In genomic region chr4:14916554-14917304, GRCh38 we compare ENCODE assay signal across 11 cellular contexts.
A peak's percentile ranks its signal among the peaks of the same experiment; 100 is the strongest.
DNase-seq lines count a peak whose midpoint lies in the region; ATAC-seq, FAIRE-seq and TF ChIP-seq lines count a peak whose summit lies in the region.
"Had no signal": no experiment of that assay in that cellular context is flagged by ENCODE, and none has a peak within 500 bp of the region (broad histone marks: within the 10 kb centered on the region; RNA-seq: fewer than 3 reads in every experiment).

No MANE protein-coding gene starts in this region.

- no peak overlapping the region for H3K4me2 ChIP-seq in neural progenitor cell

- no peak overlapping the region for H3K27ac Mint-ChIP-seq in neural progenitor cell
- no peak overlapping the region for H3K27ac Mint-ChIP-seq in WTC11
- H3K27ac Mint-ChIP-seq: stimulated activated effector memory CD8-positive, alpha-beta T cell treated with anti-CD3 and anti-CD28 coated beads, Interleukin-12 subunit alpha, Interleukin-12 subunit beta, amount 100 ng/mL, for 72 hours had no signal

- DNase-seq in GM18507 (ENCODE audit: extremely low spot score, insufficient read length, low read depth) = no peak
- DNase-seq in OCI-M1 (lab: John Stamatoyannopoulos, UW) = peak; percentile 22
- peak; percentile 21 for DNase-seq in fibroblast of gingiva (ENCODE audit: low read depth)
- DNase-seq in neural progenitor cell (ENCODE audit: low spot score) = no peak
- no peak for DNase-seq in WTC11 (ENCODE audit: low spot score)
- no peak for DNase-seq in NCI-H1417 treated with DMSO at 0.1 percent for 48 hours (lab: John Stamatoyannopoulos, UW)
- no peak for DNase-seq in activated CD4-positive, alpha-beta T cell treated with anti-CD3 and anti-CD28 coated beads for 1 hour
- DNase-seq in 8988T = no peak

- H4K20me1 ChIP-seq in neural progenitor cell (ENCODE audit: low read depth) = no peaks in the 10 kb centered on the region

- peak; percentile 41 for FAIRE-seq in GM18507 (lab: Jason Lieb, UNC)

- H3K9ac ChIP-seq in neural progenitor cell = no peak overlapping the region

- no peaks in the 10 kb centered on the region for H3K27me3 ChIP-seq in neural progenitor cell

- no peak overlapping the region for H3K27ac ChIP-seq in neural progenitor cell
- H3K27ac ChIP-seq: HL-60, SK-N-MC had no signal

- H3K79me2 ChIP-seq in neural progenitor cell (ENCODE audit: low read depth) = no peaks in the 10 kb centered on the region

- no peaks in the 10 kb centered on the region for H3K4me1 ChIP-seq in neural progenitor cell

- no peak overlapping the region for H3K4me3 ChIP-seq in neural progenitor cell
- H3K4me3 ChIP-seq: SK-N-MC had no signal

- H3K36me3 ChIP-seq in neural progenitor cell = no peaks in the 10 kb centered on the region

- H3K9me3 Mint-ChIP-seq in neural progenitor cell (no peaks in the 10 kb centered on the region), WTC11 (peaks cover 16% of the 10 kb centered on the region)
- H3K9me3 Mint-ChIP-seq: stimulated activated effector memory CD8-positive, alpha-beta T cell treated with anti-CD3 and anti-CD28 coated beads, Interleukin-12 subunit alpha, Interleukin-12 subunit beta, amount 100 ng/mL, for 72 hours had no signal

- H3K9me3 ChIP-seq in neural progenitor cell (ENCODE audit: low read depth) = no peaks in the 10 kb centered on the region

- H3K4me3 Mint-ChIP-seq in neural progenitor cell = no peak overlapping the region
- H3K4me3 Mint-ChIP-seq in WTC11 = no peak overlapping the region
- H3K4me3 Mint-ChIP-seq: stimulated activated effector memory CD8-positive, alpha-beta T cell treated with anti-CD3 and anti-CD28 coated beads, Interleukin-12 subunit alpha, Interleukin-12 subunit beta, amount 100 ng/mL, for 72 hours had no signal

- peak overlapping the region; percentile 0 for H2AFZ ChIP-seq in neural progenitor cell (replicated peaks)

- peaks cover 4% of the 10 kb centered on the region for H3F3A ChIP-seq in neural progenitor cell (ENCODE audit: low read depth)

- CTCF ChIA-PET in WTC11 (lab: Charles Lee) = no interaction called here

- POLR2A ChIA-PET in WTC11 (lab: Charles Lee) = no interaction called here

- TF ChIP-seq CTCF in neural progenitor cell (IDR thresholded peaks at IDR 0.05) (no peak), WTC11 (IDR thresholded peaks at IDR 0.05) (no peak)

- H3K27me3 Mint-ChIP-seq in neural progenitor cell (ENCODE audit: insufficient read depth, low read depth) = no peaks in the 10 kb centered on the region
- H3K27me3 Mint-ChIP-seq in WTC11 (ENCODE audit: low read depth) = no peaks in the 10 kb centered on the region

- H3K4me1 Mint-ChIP-seq in neural progenitor cell (peaks cover 3% of the 10 kb centered on the region), WTC11 (no peaks in the 10 kb centered on the region)
- H3K4me1 Mint-ChIP-seq: stimulated activated effector memory CD8-positive, alpha-beta T cell treated with anti-CD3 and anti-CD28 coated beads, Interleukin-12 subunit alpha, Interleukin-12 subunit beta, amount 100 ng/mL, for 72 hours had no signal

- ATAC-seq in WTC11 = no peak
- ATAC-seq: stimulated activated effector memory CD8-positive, alpha-beta T cell treated with anti-CD3 and anti-CD28 coated beads, Interleukin-12 subunit alpha, Interleukin-12 subunit beta, amount 100 ng/mL, for 72 hours had no signal

- no peaks in the 10 kb centered on the region for H3K36me3 Mint-ChIP-seq in neural progenitor cell
- no peaks in the 10 kb centered on the region for H3K36me3 Mint-ChIP-seq in WTC11
- H3K36me3 Mint-ChIP-seq: stimulated activated effector memory CD8-positive, alpha-beta T cell treated with anti-CD3 and anti-CD28 coated beads, Interleukin-12 subunit alpha, Interleukin-12 subunit beta, amount 100 ng/mL, for 72 hours had no signal

TF ChIP-seq in WTC11, 78 proteins besides CTCF, POLR2A, EP300 and RAD21:
- TF ChIP-seq TEAD1 (CRISPR knock-in tag; IDR thresholded peaks at IDR 0.05) (no peak), ZSCAN18 (CRISPR knock-in tag; IDR thresholded peaks at IDR 0.05) (no peak), TEAD4 (CRISPR knock-in tag; IDR thresholded peaks at IDR 0.05) (no peak), AFF4 (CRISPR knock-in tag; IDR thresholded peaks at IDR 0.05; ENCODE audit: borderline replicate concordance) (no peak), ZNF281 (CRISPR knock-in tag; IDR thresholded peaks at IDR 0.05) (no peak), ESRRA (CRISPR knock-in tag; IDR thresholded peaks at IDR 0.05; ENCODE audit: borderline replicate concordance) (no peak), SOX15 (CRISPR knock-in tag; IDR thresholded peaks at IDR 0.05) (no peak), GABPB1 (CRISPR knock-in tag; IDR thresholded peaks at IDR 0.05) (no peak)

Comparison
In these comparisons a context has a peak if more than half of its experiments do, and no peak if none do; other contexts are left out.
1. DNase-seq: peak in OCI-M1 (single experiment) and fibroblast of gingiva (single experiment); none in GM18507 (single experiment), neural progenitor cell (single experiment), WTC11 (single experiment), NCI-H1417 treated with DMSO at 0.1 percent for 48 hours (single experiment), activated CD4-positive, alpha-beta T cell treated with anti-CD3 and anti-CD28 coated beads for 1 hour (single experiment) and 8988T (single experiment).